Comparison of ENCODE assay signal across 12 cellular contexts in the genomic region with DNA sequence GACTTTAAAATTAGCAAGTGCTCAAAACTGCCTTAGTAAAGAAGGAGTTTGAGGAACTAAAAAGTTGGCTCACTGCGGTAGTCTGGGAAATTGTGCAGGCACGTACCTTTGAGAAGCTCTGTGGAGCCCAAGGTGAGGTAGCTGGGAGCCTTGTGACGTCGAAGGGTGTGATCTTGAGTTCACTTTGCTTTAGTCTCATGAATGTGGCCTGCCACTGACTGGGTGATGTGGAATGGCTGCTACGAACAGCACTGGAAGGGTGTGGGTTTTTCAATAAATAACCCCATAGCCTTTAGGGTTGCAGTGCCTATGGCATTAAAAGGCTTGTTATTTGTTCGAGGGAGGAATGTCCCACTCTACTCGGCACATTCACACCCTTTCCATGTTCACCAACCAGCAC.
A peak's percentile ranks its signal among the peaks of the same experiment; 100 is the strongest.
DNase-seq lines count a peak whose midpoint lies in the region; ATAC-seq and TF ChIP-seq lines count a peak whose summit lies in the region.
"Had no signal": no experiment of that assay in that cellular context is flagged by ENCODE, and none has a peak within 500 bp of the region (broad histone marks: within the 10 kb centered on the region; RNA-seq: fewer than 3 reads in every experiment).

No MANE protein-coding gene starts in this region.

- H3K4me1 ChIP-seq in breast epithelium (peaks cover 0 to 18% of the 10 kb centered on the region in 2 donors), left lung (peaks cover 29 to 55% of the 10 kb centered on the region in 2 donors), thyroid gland (peaks cover 16 to 38% of the 10 kb centered on the region in 2 donors)

- H3K4me3 ChIP-seq in breast epithelium (no peak overlapping the region), left lung (no peak overlapping the region), thyroid gland (replicated peaks in 1 of 3) (no peak overlapping the region)

- 72 to 74% methylated on average over 7 of the region's 7 CpGs for WGBS in thyroid gland, 2 donors

- intact Hi-C loops in breast epithelium (cut with DNase I; ENCODE audit: low total_unique reads): no loop called here
- intact Hi-C loops in left lung (cut with DNase I): no loop called here
- intact Hi-C loops in thyroid gland (cut with DNase I): no loop called here

- TF ChIP-seq CTCF in breast epithelium (IDR thresholded peaks at IDR 0.05) (no peak), left lung (IDR thresholded peaks at IDR 0.05) (no peak), thyroid gland (IDR thresholded peaks at IDR 0.05) (no peak)

- no peaks in the 10 kb centered on the region for H3K27me3 ChIP-seq in breast epithelium
- no peaks in the 10 kb centered on the region for H3K27me3 ChIP-seq in left lung
- H3K27me3 ChIP-seq in thyroid gland: no peaks in the 10 kb centered on the region

- ATAC-seq in left lung (no peak), GM18868 (IDR thresholded peaks at IDR 0.05; ENCODE audit: unreplicated experiment) (no peak)
- ATAC-seq: naive thymus-derived CD4-positive, alpha-beta T cell had no signal

- H3K36me3 ChIP-seq in KOPT-K1 (ENCODE audit: insufficient read depth, low read length) (no peaks in the 10 kb centered on the region), breast epithelium (no peaks in the 10 kb centered on the region), left lung (no peaks in the 10 kb centered on the region), thyroid gland (no peaks in the 10 kb centered on the region)

- H3K27ac ChIP-seq in KOPT-K1 (ENCODE audit: low read depth, low read length, poor library complexity, severe bottlenecking): peak overlapping the region; percentile 59
- peak overlapping the region; percentile 58 to 62 for H3K27ac ChIP-seq in breast epithelium
- peak overlapping the region; percentile 55 to 56 for H3K27ac ChIP-seq in left lung
- H3K27ac ChIP-seq in thyroid gland: peak overlapping the region in 2 of 3 donors; percentile 18 to 44
- H3K27ac ChIP-seq: KMS-11 had no signal

- TF ChIP-seq POLR2A in breast epithelium (IDR thresholded peaks at IDR 0.05): no peak
- no peak for TF ChIP-seq POLR2A in thyroid gland (IDR thresholded peaks at IDR 0.05)

- DNase-seq in breast epithelium (ENCODE audit: low spot score in 2 of 2) (no peak), left lung (no peak), thyroid gland (no peak), NCI-H446 treated with DMSO at 0.1 percent for 48 hours (lab: John Stamatoyannopoulos, UW) (no peak), NCI-H748 (lab: John Stamatoyannopoulos, UW; ENCODE audit: unreplicated experiment) (no peak)
- DNase-seq in activated CD8-positive, alpha-beta memory T cell treated with anti-CD3 and anti-CD28 coated beads for 24 hours: no peak
- DNase-seq: activated naive CD4-positive, alpha-beta T cell; naive thymus-derived CD4-positive, alpha-beta T cell; NCI-H1436 treated with DMSO at 0.1 percent for 48 hours had no signal

- H3K9me3 ChIP-seq in KOPT-K1 (ENCODE audit: insufficient read depth, low read length, poor library complexity, severe bottlenecking) (no peaks in the 10 kb centered on the region), breast epithelium (no peaks in the 10 kb centered on the region), left lung (no peaks in the 10 kb centered on the region), thyroid gland (no peaks in the 10 kb centered on the region)
